In the genomic region with DNA sequence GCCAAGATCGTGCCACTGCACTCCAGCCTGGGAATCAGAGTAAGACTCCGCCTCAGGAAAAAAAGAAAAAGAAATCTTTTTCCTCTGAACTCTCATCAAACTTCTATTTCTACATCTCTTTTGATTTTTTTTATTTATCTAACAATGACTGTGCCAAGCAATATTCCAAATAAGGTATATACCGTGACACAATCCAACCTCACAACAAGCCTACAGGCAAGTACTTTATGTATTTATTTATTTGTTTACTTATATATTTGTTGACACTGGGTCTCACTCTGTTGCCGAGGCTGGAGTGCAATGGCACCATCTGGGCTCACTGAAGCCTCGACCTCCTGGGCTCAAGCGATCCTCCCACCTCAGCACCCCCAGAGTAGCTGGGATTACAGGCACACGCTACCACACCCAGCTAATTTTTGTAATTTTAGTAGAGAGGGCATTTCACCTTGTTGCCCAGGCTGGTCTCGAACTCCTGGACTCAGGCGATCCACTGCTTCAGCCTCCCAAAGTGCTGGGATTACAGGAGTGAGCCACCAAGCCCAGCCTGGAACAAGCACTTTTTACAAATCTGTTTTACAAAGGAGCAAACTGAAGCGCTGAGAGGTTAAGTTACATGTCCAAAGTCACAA, we compare ENCODE assay signal across 2 cellular contexts.
TF ChIP-seq lines count a peak whose summit lies in the region.

No MANE protein-coding gene starts in this region.

TF ChIP-seq in SK-N-SH, 30 proteins besides CTCF, POLR2A, EP300 and RAD21 (continued from another document):
- no peak for TF ChIP-seq POLR2AphosphoS5 (IDR thresholded peaks at IDR 0.05; ENCODE audit: low read depth, low read length)
- TF ChIP-seq NRF1 (IDR thresholded peaks at IDR 0.05; ENCODE audit: low read depth, low read length) = no peak
- TF ChIP-seq REST (IDR thresholded peaks at IDR 0.05; ENCODE audit: low read depth, low read length) = no peak
- no peak for TF ChIP-seq MEF2A (IDR thresholded peaks at IDR 0.05; ENCODE audit: borderline replicate concordance, low read depth)
- no peak for TF ChIP-seq RCOR1 (IDR thresholded peaks at IDR 0.05; ENCODE audit: low read length)
- no peak for TF ChIP-seq ZBTB33 (IDR thresholded peaks at IDR 0.05; ENCODE audit: borderline replicate concordance, low read depth)
- no peak for TF ChIP-seq TEAD4 (IDR thresholded peaks at IDR 0.05; ENCODE audit: borderline replicate concordance, insufficient read depth)
- TF ChIP-seq FOXM1 (IDR thresholded peaks at IDR 0.05; ENCODE audit: low read depth) = no peak
- TF ChIP-seq YY1 (IDR thresholded peaks at IDR 0.05; ENCODE audit: low read depth) = no peak
- no peak for TF ChIP-seq IRF3 (IDR thresholded peaks at IDR 0.05; ENCODE audit: low read depth, low read length)
- TF ChIP-seq, protein P1, sequence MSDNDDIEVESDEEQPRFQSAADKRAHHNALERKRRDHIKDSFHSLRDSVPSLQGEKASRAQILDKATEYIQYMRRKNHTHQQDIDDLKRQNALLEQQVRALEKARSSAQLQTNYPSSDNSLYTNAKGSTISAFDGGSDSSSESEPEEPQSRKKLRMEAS (IDR thresholded peaks at IDR 0.05; ENCODE audit: low read depth) = no peak

TF ChIP-seq in SK-N-SH treated with all-trans-retinoic acid at 6 μM for 48 hours, 23 proteins besides CTCF, POLR2A, EP300 and RAD21:
- TF ChIP-seq, protein P2, sequence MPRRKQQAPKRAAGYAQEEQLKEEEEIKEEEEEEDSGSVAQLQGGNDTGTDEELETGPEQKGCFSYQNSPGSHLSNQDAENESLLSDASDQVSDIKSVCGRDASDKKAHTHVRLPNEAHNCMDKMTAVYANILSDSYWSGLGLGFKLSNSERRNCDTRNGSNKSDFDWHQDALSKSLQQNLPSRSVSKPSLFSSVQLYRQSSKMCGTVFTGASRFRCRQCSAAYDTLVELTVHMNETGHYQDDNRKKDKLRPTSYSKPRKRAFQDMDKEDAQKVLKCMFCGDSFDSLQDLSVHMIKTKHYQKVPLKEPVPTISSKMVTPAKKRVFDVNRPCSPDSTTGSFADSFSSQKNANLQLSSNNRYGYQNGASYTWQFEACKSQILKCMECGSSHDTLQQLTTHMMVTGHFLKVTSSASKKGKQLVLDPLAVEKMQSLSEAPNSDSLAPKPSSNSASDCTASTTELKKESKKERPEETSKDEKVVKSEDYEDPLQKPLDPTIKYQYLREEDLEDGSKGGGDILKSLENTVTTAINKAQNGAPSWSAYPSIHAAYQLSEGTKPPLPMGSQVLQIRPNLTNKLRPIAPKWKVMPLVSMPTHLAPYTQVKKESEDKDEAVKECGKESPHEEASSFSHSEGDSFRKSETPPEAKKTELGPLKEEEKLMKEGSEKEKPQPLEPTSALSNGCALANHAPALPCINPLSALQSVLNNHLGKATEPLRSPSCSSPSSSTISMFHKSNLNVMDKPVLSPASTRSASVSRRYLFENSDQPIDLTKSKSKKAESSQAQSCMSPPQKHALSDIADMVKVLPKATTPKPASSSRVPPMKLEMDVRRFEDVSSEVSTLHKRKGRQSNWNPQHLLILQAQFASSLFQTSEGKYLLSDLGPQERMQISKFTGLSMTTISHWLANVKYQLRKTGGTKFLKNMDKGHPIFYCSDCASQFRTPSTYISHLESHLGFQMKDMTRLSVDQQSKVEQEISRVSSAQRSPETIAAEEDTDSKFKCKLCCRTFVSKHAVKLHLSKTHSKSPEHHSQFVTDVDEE (CRISPR knock-in tag; IDR thresholded peaks at IDR 0.05) = no peak
- no peak for TF ChIP-seq ISL1 (CRISPR knock-in tag; IDR thresholded peaks at IDR 0.05)
- TF ChIP-seq ARNTL (CRISPR knock-in tag; IDR thresholded peaks at IDR 0.05; ENCODE audit: borderline replicate concordance, low read depth) = no peak
- no peak for TF ChIP-seq RARB (CRISPR knock-in tag; IDR thresholded peaks at IDR 0.05)
- TF ChIP-seq OSR1 (CRISPR knock-in tag; IDR thresholded peaks at IDR 0.05) = no peak
- TF ChIP-seq, protein P3, sequence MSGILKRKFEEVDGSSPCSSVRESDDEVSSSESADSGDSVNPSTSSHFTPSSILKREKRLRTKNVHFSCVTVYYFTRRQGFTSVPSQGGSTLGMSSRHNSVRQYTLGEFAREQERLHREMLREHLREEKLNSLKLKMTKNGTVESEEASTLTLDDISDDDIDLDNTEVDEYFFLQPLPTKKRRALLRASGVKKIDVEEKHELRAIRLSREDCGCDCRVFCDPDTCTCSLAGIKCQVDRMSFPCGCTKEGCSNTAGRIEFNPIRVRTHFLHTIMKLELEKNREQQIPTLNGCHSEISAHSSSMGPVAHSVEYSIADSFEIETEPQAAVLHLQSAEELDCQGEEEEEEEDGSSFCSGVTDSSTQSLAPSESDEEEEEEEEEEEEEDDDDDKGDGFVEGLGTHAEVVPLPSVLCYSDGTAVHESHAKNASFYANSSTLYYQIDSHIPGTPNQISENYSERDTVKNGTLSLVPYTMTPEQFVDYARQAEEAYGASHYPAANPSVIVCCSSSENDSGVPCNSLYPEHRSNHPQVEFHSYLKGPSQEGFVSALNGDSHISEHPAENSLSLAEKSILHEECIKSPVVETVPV (CRISPR knock-in tag; IDR thresholded peaks at IDR 0.05) = no peak
- no peak for TF ChIP-seq BACH2 (CRISPR knock-in tag; IDR thresholded peaks at IDR 0.05; ENCODE audit: borderline replicate concordance)
- TF ChIP-seq ZNF565 (CRISPR knock-in tag; conservative IDR thresholded peaks at IDR 0.05; ENCODE audit: low read depth) = no peak
- no peak for TF ChIP-seq TOX (CRISPR knock-in tag; IDR thresholded peaks at IDR 0.05; ENCODE audit: borderline replicate concordance)
- TF ChIP-seq CSDC2 (CRISPR knock-in tag; IDR thresholded peaks at IDR 0.05) = no peak
- TF ChIP-seq ZC3H10 (CRISPR knock-in tag; IDR thresholded peaks at IDR 0.05) = no peak
- TF ChIP-seq ZNF8 (CRISPR knock-in tag; IDR thresholded peaks at IDR 0.05) = no peak
- TF ChIP-seq ESRRG (CRISPR knock-in tag; IDR thresholded peaks at IDR 0.05) = no peak
- TF ChIP-seq PPARA (CRISPR knock-in tag; IDR thresholded peaks at IDR 0.05; ENCODE audit: borderline replicate concordance) = no peak
